Comparison of ENCODE assay signal across 25 cellular contexts in the genomic region with DNA sequence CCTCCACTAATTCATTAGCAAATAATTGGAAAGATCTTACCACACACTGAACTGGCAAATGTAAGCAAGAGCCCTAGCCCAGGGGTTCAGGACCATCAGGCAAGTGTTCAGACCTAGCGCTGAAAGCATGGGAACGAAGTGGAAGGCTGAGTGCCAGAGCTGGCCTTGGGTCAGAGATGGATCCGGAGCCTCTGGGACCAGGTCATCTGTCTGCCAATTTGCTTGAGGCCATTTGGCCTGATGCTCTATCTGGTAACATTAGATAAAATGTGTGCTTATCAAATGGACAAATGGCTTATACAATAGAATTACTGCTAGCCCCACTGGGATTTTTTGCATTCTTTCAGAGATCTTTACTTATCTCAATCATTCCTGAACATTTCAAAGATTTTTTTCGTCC. TPM values are rescaled to one million over a fixed set of nuclear protein-coding genes. Genes with fewer than 3 reads are reported as not detected.
"Had no signal": no experiment of that assay in that cellular context is flagged by ENCODE, and none has a peak within 500 bp of the region (broad histone marks: within the 10 kb centered on the region; RNA-seq: fewer than 3 reads in every experiment).

No MANE protein-coding gene starts in this region.

- ATAC-seq: activated CD8-positive, alpha-beta memory T cell treated with anti-CD3 and anti-CD28 coated beads, Interleukin-2, amount 10 ng/mL, durations not matched to agents 7 days and 5 days; T-cell had no signal

- DNase-seq: activated B cell treated with CpG ODN at 0.5 μM for 24 hours; activated CD4-positive, alpha-beta T cell treated with anti-CD3 and anti-CD28 coated beads for 1 hour; activated CD4-positive, alpha-beta T cell treated with anti-CD3 and anti-CD28 coated beads, Interleukin-2, amount 10 ng/mL, durations not matched to agents 24 days and 14 days; activated CD4-positive, alpha-beta T cell treated with anti-CD3 and anti-CD28 coated beads, Interleukin-2, amount 50 U/mL, for 48 hours; activated CD8-positive, alpha-beta memory T cell treated with anti-CD3 and anti-CD28 coated beads, Interleukin-2, amount 10 ng/mL, durations not matched to agents 7 days and 5 days; activated effector memory CD4-positive, alpha-beta T cell treated with Interleukin-2 at 50 U/mL for 16 hours; activated naive CD4-positive, alpha-beta T cell; activated T-cell treated with anti-CD3 and anti-CD28 coated beads, Interleukin-2, amount 50 U/mL, for 24 hours; aorta; MM.1S; NCI-H1105 treated with DMSO at 0.1 percent for 48 hours; NCI-H1436 treated with DMSO at 0.1 percent for 48 hours; NCI-H187; NCI-H2081; NCI-H446 treated with DMSO at 0.1 percent for 48 hours; NCI-H524 treated with DMSO at 0.1 percent for 48 hours; NCI-H774; OCI-M1; Peyer's patch; SHP77 treated with DMSO at 0.1 percent for 48 hours; T-cell; T-helper 2 cell; T1000 had no signal

RNA-seq across cellular contexts. Expression of a gene that starts 1.4 kb away (rescaled TPM):
- total RNA-seq: activated B cell treated with CpG ODN at 0.5 μM for 24 hours; activated CD4-positive, alpha-beta T cell treated with anti-CD3 and anti-CD28 coated beads, Interleukin-2, amount 10 ng/mL, durations not matched to agents 24 days and 14 days; activated CD8-positive, alpha-beta memory T cell treated with anti-CD3 and anti-CD28 coated beads, Interleukin-2, amount 10 ng/mL, durations not matched to agents 7 days and 5 days; activated T-helper 1 cell treated with anti-CD3 and anti-CD28 coated beads, Interleukin-12 subunit alpha, Interleukin-12 subunit beta, Interleukin-2, Interleukin-4 antibody, amounts not matched to agents 30 ng/mL and 10 ng/mL and 1 ng/mL, durations not matched to agents 14 hours and 24 hours and 36 hours; Peyer's patch; SK-MEL-5; T-cell had no signal
